In the genomic region with DNA sequence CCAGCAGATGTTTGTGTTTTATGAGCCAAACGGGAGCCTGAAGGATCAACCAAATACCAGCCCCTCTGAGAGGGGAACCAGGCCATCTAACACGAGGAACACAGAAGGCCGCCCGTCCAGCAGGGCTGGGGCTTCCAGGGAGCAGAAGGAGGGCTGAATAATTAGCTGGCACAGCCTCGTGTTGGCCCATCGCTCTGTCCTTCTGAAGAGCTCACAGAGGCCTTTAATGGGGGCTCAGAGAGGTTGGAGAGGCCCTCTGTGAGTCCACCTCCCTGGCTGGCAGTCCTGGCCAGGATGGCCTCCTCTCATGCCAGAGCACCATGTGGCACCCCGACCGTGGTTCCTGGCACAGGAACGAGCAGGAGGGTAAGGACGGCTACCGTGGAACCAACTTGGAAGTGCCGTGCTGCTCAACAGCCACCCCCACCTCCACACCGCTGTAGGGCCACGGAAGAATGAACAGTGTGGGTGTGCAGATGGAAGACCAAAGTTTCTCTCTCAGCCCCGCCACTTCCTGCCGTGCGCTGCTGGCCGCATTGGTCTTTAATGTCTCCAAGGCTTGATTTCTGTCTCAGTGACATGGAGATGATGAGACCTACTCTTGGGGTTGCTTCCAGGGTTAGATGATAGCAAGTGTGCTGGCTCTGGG, we compare ENCODE assay signal across 10 cellular contexts.
DNase-seq lines count a peak whose midpoint lies in the region; ATAC-seq and TF ChIP-seq lines count a peak whose summit lies in the region.
"Had no signal": no experiment of that assay in that cellular context is flagged by ENCODE, and none has a peak within 500 bp of the region (broad histone marks: within the 10 kb centered on the region; RNA-seq: fewer than 3 reads in every experiment).

No MANE protein-coding gene starts in this region.

- H3K4me3 ChIP-seq in brain microvascular endothelial cell (ENCODE audit: low read depth, low read length) (no peak overlapping the region), tibial artery (no peak overlapping the region)
- H3K4me3 ChIP-seq: HAP-1 had no signal

- peaks cover 87% of the 10 kb centered on the region for H3K4me1 Mint-ChIP-seq in nephron

- H3K9me3 Mint-ChIP-seq in nephron, result no peaks in the 10 kb centered on the region

- H3K27ac ChIP-seq in brain microvascular endothelial cell (no peak overlapping the region), tibial artery (no peak overlapping the region)

- no peaks in the 10 kb centered on the region for H3K9me3 ChIP-seq in tibial artery
- H3K9me3 ChIP-seq: HAP-1 had no signal

- no peaks in the 10 kb centered on the region for H3K27me3 Mint-ChIP-seq in nephron (ENCODE audit: low read depth)

- peak overlapping the region; percentile 74 to 97 (median 83) for H3K27ac Mint-ChIP-seq in nephron

- intact Hi-C loops in cardiac septum (cut with DNase I) (no loop called here), tibial artery (cut with DNase I; ENCODE audit: low total_unique reads) (no loop called here)

- no peaks in the 10 kb centered on the region for H3K36me3 Mint-ChIP-seq in nephron (ENCODE audit: low read depth)

- ATAC-seq in GM18861 (IDR thresholded peaks at IDR 0.05; ENCODE audit: unreplicated experiment), result peak; percentile 74
- ATAC-seq in GM21825 (IDR thresholded peaks at IDR 0.05; ENCODE audit: unreplicated experiment), result peak; percentile 72
- ATAC-seq: left lobe of liver had no signal

- in situ Hi-C loops in brain microvascular endothelial cell (cut with HindIII; ENCODE audit: low pct_ligation_motif_present, low sequenced_read_pairs), result no loop called here

- no peak for TF ChIP-seq CTCF in nephron (IDR thresholded peaks at IDR 0.05; ENCODE audit: unreplicated experiment in 3 of 3)
- TF ChIP-seq CTCF in brain microvascular endothelial cell (IDR thresholded peaks at IDR 0.05; ENCODE audit: low read depth, low read length, missing control alignments), result no peak
- no peak for TF ChIP-seq CTCF in tibial artery (IDR thresholded peaks at IDR 0.05)

- H3K27me3 ChIP-seq in brain microvascular endothelial cell (replicated peaks) (no peaks in the 10 kb centered on the region), tibial artery (no peaks in the 10 kb centered on the region)

- H3K4me1 ChIP-seq in tibial artery, result no peaks in the 10 kb centered on the region

- H3K36me3 ChIP-seq in brain microvascular endothelial cell (replicated peaks) (no peaks in the 10 kb centered on the region), tibial artery (no peaks in the 10 kb centered on the region)
- H3K36me3 ChIP-seq: HAP-1 had no signal

- DNase-seq in NCI-H446 treated with DMSO at 0.1 percent for 48 hours (lab: John Stamatoyannopoulos, UW), result peak; percentile 93
- no peak for DNase-seq in cardiac septum (ENCODE audit: low spot score)
- DNase-seq in retina, result no peak
- no peak for DNase-seq in brain microvascular endothelial cell
- no peak for DNase-seq in tibial artery

- no peak overlapping the region for H3K4me3 Mint-ChIP-seq in nephron
